8 cellular contexts compared by ENCODE assay signal in the genomic region with DNA sequence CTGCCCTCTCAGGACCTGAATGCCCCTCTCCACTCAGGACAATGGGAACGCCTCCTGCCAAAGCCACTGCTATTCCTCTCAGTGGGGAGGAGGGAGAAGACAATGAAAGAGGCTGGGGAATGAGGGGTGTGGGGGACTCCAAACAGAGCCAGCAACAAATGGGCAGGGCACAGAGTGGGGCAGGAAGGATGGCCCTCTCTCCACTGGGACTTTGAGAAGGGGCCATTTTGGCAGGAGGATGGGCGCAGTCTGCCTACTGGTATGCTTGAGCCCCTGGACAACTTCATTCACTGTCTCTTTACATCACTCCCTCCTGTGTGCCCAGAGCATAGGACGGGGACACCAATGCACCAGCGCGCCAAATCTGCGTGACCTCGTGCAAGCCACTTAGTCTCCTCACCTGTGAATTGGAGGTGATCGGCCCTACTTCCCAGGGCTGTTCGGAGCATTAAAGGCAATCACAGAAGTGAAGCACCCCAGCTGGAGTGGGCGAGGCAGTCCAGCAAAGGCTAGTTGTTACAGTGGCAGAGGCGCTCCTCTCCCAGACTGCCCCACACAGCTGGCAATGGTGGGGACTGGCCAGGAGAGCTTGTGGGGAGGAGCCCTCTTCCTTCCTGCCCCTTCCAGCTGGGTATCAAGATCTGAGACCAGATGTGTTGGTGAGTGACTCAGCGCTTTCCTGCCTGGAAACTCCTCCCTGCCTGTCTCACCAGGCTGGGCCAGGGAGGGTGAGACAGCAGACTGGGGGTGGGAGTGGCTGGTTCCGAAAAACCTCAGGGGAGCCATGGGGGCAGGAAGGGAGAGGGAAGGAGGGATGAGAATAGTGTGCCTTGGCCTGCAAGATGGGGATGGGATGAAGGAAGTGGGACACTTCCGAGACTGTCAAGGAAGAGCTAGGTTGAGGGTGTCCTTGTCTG. TPM values are rescaled to one million over a fixed set of nuclear protein-coding genes. Genes with fewer than 3 reads are reported as not detected.
DNase-seq lines count a peak whose midpoint lies in the region; ATAC-seq and TF ChIP-seq lines count a peak whose summit lies in the region.

No MANE protein-coding gene starts in this region.

- peak overlapping the region in 1 of 2 donors; percentile 8 for H3K27ac Mint-ChIP-seq in activated naive CD4-positive, alpha-beta T cell treated with anti-CD3 and anti-CD28 coated beads, Interleukin-2, amount 50 U/mL, for 72 hours

- H3K27me3 ChIP-seq in thyroid gland, result no peaks in the 10 kb centered on the region

- DNase-seq in GF-D8 (lab: John Stamatoyannopoulos, UW), result peak; percentile 86
- DNase-seq in NCI-H2171 (lab: John Stamatoyannopoulos, UW), result peak; percentile 45
- DNase-seq in activated naive CD4-positive, alpha-beta T cell treated with anti-CD3 and anti-CD28 coated beads, Interleukin-2, amount 50 U/mL, for 72 hours (ENCODE audit: low spot score in 2 of 2), result no peak
- DNase-seq in inferior parietal cortex (ENCODE audit: extremely low spot score), result peak; percentile 25
- peak; percentile 43 to 57 for DNase-seq in thyroid gland

- no peak for TF ChIP-seq CTCF in thyroid gland (IDR thresholded peaks at IDR 0.05)

- H3K4me3 ChIP-seq in thyroid gland (replicated peaks in 1 of 3), result no peak overlapping the region

- peak overlapping the region in 1 of 3 donors; percentile 13 for H3K27ac ChIP-seq in thyroid gland

- no peaks in the 10 kb centered on the region for H3K9me3 ChIP-seq in thyroid gland

- no peaks in the 10 kb centered on the region for H3K36me3 ChIP-seq in thyroid gland

- ATAC-seq in activated naive CD4-positive, alpha-beta T cell treated with anti-CD3 and anti-CD28 coated beads, Interleukin-2, amount 50 U/mL, for 72 hours, result peak; percentile 62 to 70
- ATAC-seq in HG02852 (IDR thresholded peaks at IDR 0.05; ENCODE audit: unreplicated experiment), result no peak
- ATAC-seq in HG03565 (IDR thresholded peaks at IDR 0.05; ENCODE audit: unreplicated experiment), result no peak
- no peak for ATAC-seq in HG02571 (IDR thresholded peaks at IDR 0.05; ENCODE audit: unreplicated experiment)

- H3K4me1 ChIP-seq in thyroid gland, result peaks cover 0 to 13% of the 10 kb centered on the region in 2 donors

- intact Hi-C loops in thyroid gland (cut with DNase I), result no loop called here

- no peaks in the 10 kb centered on the region for H3K36me3 Mint-ChIP-seq in activated naive CD4-positive, alpha-beta T cell treated with anti-CD3 and anti-CD28 coated beads, Interleukin-2, amount 50 U/mL, for 72 hours

- 59 to 63% methylated on average over 13 of the region's 14 CpGs for WGBS in thyroid gland, 2 donors

- H3K9me3 Mint-ChIP-seq in activated naive CD4-positive, alpha-beta T cell treated with anti-CD3 and anti-CD28 coated beads, Interleukin-2, amount 50 U/mL, for 72 hours, result no peaks in the 10 kb centered on the region

- no peak for TF ChIP-seq POLR2A in thyroid gland (IDR thresholded peaks at IDR 0.05)

RNA-seq across cellular contexts. Expression of a gene that starts 22.4 kb away (rescaled TPM):
- total RNA-seq in activated naive CD4-positive, alpha-beta T cell treated with anti-CD3 and anti-CD28 coated beads, Interleukin-2, amount 50 U/mL, for 72 hours, result not detected
- 10 to 100 TPM in 1 of 4 donors, 1 to 10 TPM in 3; 7.3 to 13.7 (median 7.7) TPM for total RNA-seq in thyroid gland

Comparison
In these comparisons a context has a peak if more than half of its experiments do, and no peak if none do; other contexts are left out.
1. DNase-seq: peak in GF-D8 (single experiment), NCI-H2171 (single experiment), inferior parietal cortex (single experiment) and thyroid gland (2 of 2); none in activated naive CD4-positive, alpha-beta T cell treated with anti-CD3 and anti-CD28 coated beads, Interleukin-2, amount 50 U/mL, for 72 hours (0 of 2).
2. ATAC-seq: peak in activated naive CD4-positive, alpha-beta T cell treated with anti-CD3 and anti-CD28 coated beads, Interleukin-2, amount 50 U/mL, for 72 hours (2 of 2); none in HG02852 (single experiment), HG03565 (single experiment) and HG02571 (single experiment).
3. RNA of a gene that starts 22.4 kb away (total RNA-seq): 7.3 to 13.7 TPM in thyroid gland; not detected in activated naive CD4-positive, alpha-beta T cell treated with anti-CD3 and anti-CD28 coated beads, Interleukin-2, amount 50 U/mL, for 72 hours; every median in the first group is over 4 times any median in the second.